ENCODE assay signal across 8 cellular contexts in the genomic region with DNA sequence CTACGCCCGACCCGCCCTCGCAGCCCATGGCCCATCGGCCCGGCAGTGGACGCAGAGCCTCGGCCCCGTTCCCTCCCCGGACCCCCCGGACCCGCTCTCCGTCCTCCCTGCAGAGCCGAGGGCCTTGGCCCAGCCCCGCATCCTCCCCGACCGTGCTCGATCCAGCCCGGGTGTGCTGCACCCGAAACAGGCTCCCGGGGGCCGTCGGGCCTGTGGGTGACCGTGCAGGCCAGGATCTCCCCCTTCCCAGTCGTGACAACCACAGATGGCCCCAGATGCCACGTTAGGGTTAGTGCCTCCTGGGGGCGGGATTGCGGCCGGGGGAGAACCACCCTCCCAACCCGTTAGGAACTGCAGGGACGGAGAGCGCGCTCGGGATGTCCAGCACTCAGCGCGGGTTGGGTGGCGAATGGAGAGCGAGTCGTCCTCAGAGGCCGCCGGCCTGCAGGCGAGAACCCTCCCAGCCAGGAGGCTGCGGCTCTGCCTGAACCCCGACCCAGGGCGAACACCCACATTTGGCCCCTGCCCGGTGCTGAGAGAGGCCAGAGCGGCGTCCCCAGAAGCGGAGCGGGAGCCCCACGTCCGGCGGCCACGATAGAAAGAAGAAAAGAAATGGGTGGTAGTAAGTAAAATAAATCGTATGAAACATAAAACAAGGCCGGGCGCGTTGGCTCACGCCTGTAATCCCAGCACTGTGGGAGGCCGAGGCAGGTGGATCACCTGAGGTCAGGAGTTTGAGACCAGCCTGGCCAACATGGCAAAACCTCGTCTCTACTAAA. TPM values are rescaled to one million over a fixed set of nuclear protein-coding genes. Genes with fewer than 3 reads are reported as not detected.
DNase-seq lines count a peak whose midpoint lies in the region; ATAC-seq and TF ChIP-seq lines count a peak whose summit lies in the region.

No MANE protein-coding gene starts in this region.

- POLR2A ChIA-PET in naive thymus-derived CD4-positive, alpha-beta T cell (lab: Charles Lee), result interaction anchor here (0.8 to 3.1 kb wide), 9 partner anchors 8 to 370 kb away, joined by 3 to 54 read pairs (median 4); a partner anchor contains a TSS

- peaks cover 0 to 6% (median 0%) of the 10 kb centered on the region in 5 donors for H3K36me3 Mint-ChIP-seq in naive thymus-derived CD4-positive, alpha-beta T cell

- H3K4me3 Mint-ChIP-seq in naive thymus-derived CD4-positive, alpha-beta T cell, result peak overlapping the region; percentile 65 to 87 (median 76)

- DNase-seq in stimulated activated CD4-positive, alpha-beta T cell treated with anti-CD3 and anti-CD28 coated beads, Interleukin-15, amount 100 ng/mL, for 24 hours, result peak; percentile 37
- no peak for DNase-seq in stimulated activated CD4-positive, alpha-beta T cell treated with anti-CD3 and anti-CD28 coated beads, Interleukin-12 subunit alpha, Interleukin-12 subunit beta, amount 100 ng/mL, for 4 hours
- DNase-seq in RPMI7951 (ENCODE audit: low read depth) (peak; percentile 25), epithelial cell of proximal tubule (ENCODE audit: low read depth) (no peak), DMS 273 treated with DMSO at 0.1 percent for 48 hours (lab: John Stamatoyannopoulos, UW) (no peak), SHP77 (lab: John Stamatoyannopoulos, UW) (no peak), GF-D8 (lab: John Stamatoyannopoulos, UW) (no peak)
- DNase-seq in naive thymus-derived CD4-positive, alpha-beta T cell, result no peak

- peaks cover 0 to 5% of the 10 kb centered on the region in 2 donors for H3K4me1 ChIP-seq in naive thymus-derived CD4-positive, alpha-beta T cell (ENCODE audit: control insufficient read depth in 2 of 2, insufficient read depth in 2 of 2, low read length in 2 of 2)

- intact Hi-C loops in naive thymus-derived CD4-positive, alpha-beta T cell (cut with micrococcal nuclease), result loop anchor here (1.0 to 2.0 kb wide), 4 partner anchors 18 to 307 kb away; a partner anchor contains a TSS

- peak overlapping the region; percentile 31 to 80 (median 70) for H3K27ac Mint-ChIP-seq in naive thymus-derived CD4-positive, alpha-beta T cell

- ATAC-seq in naive thymus-derived CD4-positive, alpha-beta T cell, result no peak

- peak overlapping the region; percentile 92 for H3K4me3 ChIP-seq in epithelial cell of proximal tubule (ENCODE audit: low read depth, low read length)
- H3K4me3 ChIP-seq in naive thymus-derived CD4-positive, alpha-beta T cell (ENCODE audit: low read length), result peak overlapping the region; percentile 62

- peaks cover 6 to 15% (median 11%) of the 10 kb centered on the region in 7 donors for H3K4me1 Mint-ChIP-seq in naive thymus-derived CD4-positive, alpha-beta T cell

- no peaks in the 10 kb centered on the region for H3K9me3 Mint-ChIP-seq in naive thymus-derived CD4-positive, alpha-beta T cell

- peaks cover 0 to 13% (median 11%) of the 10 kb centered on the region in 5 donors for H3K27me3 Mint-ChIP-seq in naive thymus-derived CD4-positive, alpha-beta T cell

- no peaks in the 10 kb centered on the region for H3K36me3 ChIP-seq in naive thymus-derived CD4-positive, alpha-beta T cell (ENCODE audit: control insufficient read depth in 2 of 3, insufficient read depth in 3 of 3, low read length in 3 of 3)

- H3K9me3 ChIP-seq in naive thymus-derived CD4-positive, alpha-beta T cell (ENCODE audit: control insufficient read depth in 2 of 3, low read length in 3 of 3), result no peaks in the 10 kb centered on the region

- H3K27me3 ChIP-seq in naive thymus-derived CD4-positive, alpha-beta T cell (ENCODE audit: control insufficient read depth in 2 of 2, insufficient read depth in 2 of 2, low read length in 2 of 2), result no peaks in the 10 kb centered on the region

- H3K27ac ChIP-seq in naive thymus-derived CD4-positive, alpha-beta T cell (ENCODE audit: low read depth, low read length), result peak overlapping the region; percentile 96

- CTCF ChIA-PET in naive thymus-derived CD4-positive, alpha-beta T cell (lab: Charles Lee), result interaction anchor here (0.8 to 2.4 kb wide), 2 partner anchors 17 to 21 kb away, joined by 3 to 14 read pairs; a partner anchor contains a TSS

- peak; percentile 4 for TF ChIP-seq CTCF in epithelial cell of proximal tubule (conservative IDR thresholded peaks at IDR 0.05; ENCODE audit: low read depth, low read length)

RNA-seq across cellular contexts. Expression of a gene that starts 6.7 kb away (rescaled TPM):
- total RNA-seq in RPMI7951 (2014; rRNA removed; shearing (Covaris generic)), result 0.12 TPM in 1 of 2 replicates, not detected in the other
- 0.17 TPM in 1 of 2 replicates, not detected in the other for total RNA-seq in epithelial cell of proximal tubule
- total RNA-seq in naive thymus-derived CD4-positive, alpha-beta T cell, result 1 to 10 TPM in 2 of 5 experiments, under 1 TPM in 2, not detected in 1; 0.24 to 1.8 (median 0.83) TPM
- under 1 TPM in 1 of 2 donors, not detected in 1; 0.12 TPM for polyA plus RNA-seq in naive thymus-derived CD4-positive, alpha-beta T cell

RNA-seq across cellular contexts. Expression of a gene that starts 17.7 kb away (rescaled TPM):
- total RNA-seq in RPMI7951 (2014; rRNA removed; shearing (Covaris generic)), result 26.2 and 48.8 TPM in 2 replicates
- total RNA-seq in epithelial cell of proximal tubule, result 56.4 and 78.1 TPM in 2 replicates
- total RNA-seq in naive thymus-derived CD4-positive, alpha-beta T cell, result 10 to 100 TPM; 21.6 to 34.5 (median 22.7) TPM
- polyA plus RNA-seq in naive thymus-derived CD4-positive, alpha-beta T cell, result 10 to 100 TPM; 24.2 to 36.4 TPM

RNA-seq across cellular contexts. Expression of a gene that starts 28.8 kb away (rescaled TPM):
- 0.10 TPM in 1 of 2 replicates, not detected in the other for total RNA-seq in RPMI7951 (2014; rRNA removed; shearing (Covaris generic))
- total RNA-seq in epithelial cell of proximal tubule, result 0.07 and 2.1 TPM in 2 replicates
- total RNA-seq in naive thymus-derived CD4-positive, alpha-beta T cell, result 1 to 10 TPM in 2 of 5 experiments, under 1 TPM in 1, not detected in 2; 0.82 to 2.3 (median 2.1) TPM
- polyA plus RNA-seq in naive thymus-derived CD4-positive, alpha-beta T cell, result not detected

RNA-seq across cellular contexts. Expression of a gene that starts 42.0 kb away (rescaled TPM):
- 56.4 and 61.8 TPM in 2 replicates for total RNA-seq in RPMI7951 (2014; rRNA removed; shearing (Covaris generic))
- total RNA-seq in epithelial cell of proximal tubule, result 142 and 265 TPM in 2 replicates
- 10 to 100 TPM; 39.0 to 47.3 (median 45.8) TPM for total RNA-seq in naive thymus-derived CD4-positive, alpha-beta T cell
- polyA plus RNA-seq in naive thymus-derived CD4-positive, alpha-beta T cell, result 10 to 100 TPM; 20.4 to 41.4 TPM

RNA-seq across cellular contexts. Expression of a gene that starts 54.2 kb away (rescaled TPM):
- total RNA-seq in RPMI7951 (2014; rRNA removed; shearing (Covaris generic)), result 1.3 and 3.6 TPM in 2 replicates
- total RNA-seq in epithelial cell of proximal tubule, result not detected in 2 replicates
- total RNA-seq in naive thymus-derived CD4-positive, alpha-beta T cell, result 10 to 100 TPM; 30.0 to 81.4 (median 67.8) TPM
- polyA plus RNA-seq in naive thymus-derived CD4-positive, alpha-beta T cell, result 100 to 1,000 TPM; 138 to 181 TPM

Comparison
In these comparisons a context has a peak if more than half of its experiments do, and no peak if none do; other contexts are left out.
1. DNase-seq: peak in stimulated activated CD4-positive, alpha-beta T cell treated with anti-CD3 and anti-CD28 coated beads, Interleukin-15, amount 100 ng/mL, for 24 hours (single experiment) and RPMI7951 (single experiment); none in stimulated activated CD4-positive, alpha-beta T cell treated with anti-CD3 and anti-CD28 coated beads, Interleukin-12 subunit alpha, Interleukin-12 subunit beta, amount 100 ng/mL, for 4 hours (single experiment), epithelial cell of proximal tubule (single experiment), naive thymus-derived CD4-positive, alpha-beta T cell (0 of 9), DMS 273 treated with DMSO at 0.1 percent for 48 hours (single experiment), SHP77 (0 of 2) and GF-D8 (single experiment).